ENCODE assay signal across 28 cellular contexts in the genomic region with DNA sequence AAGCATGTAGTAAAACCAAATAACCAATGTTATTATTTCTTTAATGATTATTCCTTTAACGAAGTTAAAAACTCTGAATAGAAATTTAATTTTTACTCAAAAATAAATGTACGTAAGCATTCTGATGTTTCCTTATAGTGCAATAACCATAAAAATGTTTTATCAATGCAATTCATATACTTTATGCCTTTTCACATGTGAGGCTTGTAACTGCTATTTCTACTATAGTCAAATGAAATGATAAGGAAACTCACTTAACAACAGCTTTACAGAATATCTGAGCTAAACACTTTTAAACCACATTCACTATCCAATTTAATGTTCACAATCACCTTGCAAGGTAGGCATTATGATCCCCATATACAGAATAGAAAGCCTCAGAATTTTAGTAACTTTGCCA. TPM values are rescaled to one million over a fixed set of nuclear protein-coding genes. Genes with fewer than 3 reads are reported as not detected.
"Had no signal": no experiment of that assay in that cellular context is flagged by ENCODE, and none has a peak within 500 bp of the region (broad histone marks: within the 10 kb centered on the region; RNA-seq: fewer than 3 reads in every experiment).

No MANE protein-coding gene starts in this region.

- H3K4me1 ChIP-seq: testis had no signal

- H3K27me3 Mint-ChIP-seq: memory B cell; naive thymus-derived CD4-positive, alpha-beta T cell; stimulated activated memory B cell treated with anti-CD40 and anti-IgM and Interleukin-4, amounts not matched to agents 10 μg/mL and 1 μg/mL and 100 μg/mL, for 72 hours; stimulated activated naive CD8-positive, alpha-beta T cell treated with anti-CD3 and anti-CD28 coated beads, Interleukin-15, amount 100 ng/mL, for 72 hours had no signal

- FAIRE-seq: endometrium, keratinocyte had no signal

- H3K9me3 ChIP-seq: esophagus muscularis mucosa, gastrocnemius medialis, lower lobe of right lung, neutrophil, right lobe of liver, testis, upper lobe of right lung, vagina had no signal

- DNase-seq: effector memory CD4-positive, alpha-beta T cell; gastrocnemius medialis; heart right ventricle; hypothalamus; left ventricle myocardium inferior; lower lobe of right lung; naive thymus-derived CD4-positive, alpha-beta T cell; psoas muscle; retina; right lobe of liver; stimulated activated CD4-positive, alpha-beta T cell treated with anti-CD3 and anti-CD28 coated beads, Interleukin-15, amount 100 ng/mL, for 24 hours; stimulated activated CD4-positive, alpha-beta T cell treated with anti-CD3 and anti-CD28 coated beads, Interleukin-1b, Interleukin-23, amount 100 ng/mL, for 48 hours; stimulated activated CD4-positive, alpha-beta T cell treated with anti-CD3 and anti-CD28 coated beads, Interleukin-4, amount 100 ng/mL, for 24 hours; stimulated activated naive CD8-positive, alpha-beta T cell treated with anti-CD3 and anti-CD28 coated beads, Interleukin-15, amount 100 ng/mL, for 72 hours; testis; upper lobe of right lung had no signal

- H3K9me3 Mint-ChIP-seq: memory B cell had no signal

- H3K27me3 ChIP-seq: esophagus muscularis mucosa, gastrocnemius medialis, heart right ventricle, neutrophil, right lobe of liver, testis, tibial nerve, upper lobe of right lung, vagina had no signal

- H3K36me3 ChIP-seq: esophagus muscularis mucosa, gastrocnemius medialis, heart right ventricle, left ventricle myocardium inferior, lower lobe of right lung, neutrophil, right lobe of liver, tibial nerve, upper lobe of right lung, vagina had no signal

- H3K27ac ChIP-seq: esophagus muscularis mucosa, gastrocnemius medialis, heart right ventricle, left ventricle myocardium inferior, lower lobe of right lung, neutrophil, psoas muscle, right lobe of liver, testis, tibial nerve, upper lobe of right lung, vagina had no signal

- H3K4me3 Mint-ChIP-seq: memory B cell; stimulated activated memory B cell treated with anti-CD40 and anti-IgM and Interleukin-4, amounts not matched to agents 10 μg/mL and 1 μg/mL and 100 μg/mL, for 72 hours; stimulated activated naive CD8-positive, alpha-beta T cell treated with anti-CD3 and anti-CD28 coated beads, Interleukin-15, amount 100 ng/mL, for 72 hours had no signal

- H3K4me3 ChIP-seq: esophagus muscularis mucosa, gastrocnemius medialis, heart right ventricle, left ventricle myocardium inferior, lower lobe of right lung, psoas muscle, right lobe of liver, testis, tibial nerve, upper lobe of right lung, vagina had no signal

- H3K27ac Mint-ChIP-seq: memory B cell; naive thymus-derived CD4-positive, alpha-beta T cell; stimulated activated memory B cell treated with anti-CD40 and anti-IgM and Interleukin-4, amounts not matched to agents 10 μg/mL and 1 μg/mL and 100 μg/mL, for 72 hours; stimulated activated naive CD8-positive, alpha-beta T cell treated with anti-CD3 and anti-CD28 coated beads, Interleukin-15, amount 100 ng/mL, for 72 hours had no signal

RNA-seq across cellular contexts. Expression of a gene that starts 50.2 kb away (rescaled TPM):
- total RNA-seq: esophagus muscularis mucosa; fibroblast of villous mesenchyme; gastrocnemius medialis; heart right ventricle; left ventricle myocardium inferior; lower lobe of right lung; naive thymus-derived CD4-positive, alpha-beta T cell; osteoblast; psoas muscle; right lobe of liver; subcutaneous adipose tissue; testis; tibial nerve; upper lobe of right lung; vagina had no signal
- polyA plus RNA-seq: heart right ventricle; keratinocyte; naive thymus-derived CD4-positive, alpha-beta T cell; neural cell; psoas muscle had no signal
